Comparison of ENCODE assay signal across 13 cellular contexts in genomic region chr21:34881421-34881820, GRCh38.
DNase-seq lines count a peak whose midpoint lies in the region; ATAC-seq, FAIRE-seq and TF ChIP-seq lines count a peak whose summit lies in the region.
"Had no signal": no experiment of that assay in that cellular context is flagged by ENCODE, and none has a peak within 500 bp of the region (broad histone marks: within the 10 kb centered on the region; RNA-seq: fewer than 3 reads in every experiment).

No MANE protein-coding gene starts in this region.

- POLR2A ChIA-PET in HepG2 (lab: Yijun Ruan, JAX): no interaction called here

- TF ChIP-seq POLR2A in HepG2 (IDR thresholded peaks at IDR 0.05; ENCODE audit: insufficient read depth in 1 of 2, low read depth in 2 of 2, low read length in 2 of 2) (no peak), right lobe of liver (IDR thresholded peaks at IDR 0.05) (no peak)

- no peak for FAIRE-seq in HepG2 (lab: Jason Lieb, UNC)

- H3K4me1 ChIP-seq in HepG2 (ENCODE audit: insufficient read depth, low read length) (peaks cover 47% of the 10 kb centered on the region), right lobe of liver (peaks cover 0 to 18% (median 0%) of the 10 kb centered on the region in 4 donors), upper lobe of right lung (peaks cover 34% of the 10 kb centered on the region)

- peaks cover 73% of the 10 kb centered on the region for H3K79me2 ChIP-seq in HepG2 (ENCODE audit: insufficient read depth, low read length)

- no TSS peak for BruUV-seq in HepG2 (replicated peaks; lab: Mats Ljungman, UMichigan)

- no peak for DNase-seq in HepG2 (ENCODE audit: low spot score)
- no peak for DNase-seq in right lobe of liver
- peak in 1 of 2 donors; percentile 68 for DNase-seq in foreskin fibroblast
- no peak for DNase-seq in upper lobe of right lung
- DNase-seq in stimulated activated CD4-positive, alpha-beta T cell treated with anti-CD3 and anti-CD28 coated beads, Interleukin-1b, Interleukin-23, amount 100 ng/mL, for 48 hours: no peak
- DNase-seq: activated CD4-positive, alpha-beta T cell treated with anti-CD3 and anti-CD28 coated beads, Interleukin-2, amount 50 U/mL, for 1 hour; cortex of kidney; left colon; stimulated activated CD4-positive, alpha-beta T cell treated with anti-CD3 and anti-CD28 coated beads, Interleukin-12 subunit alpha, Interleukin-12 subunit beta, amount 100 ng/mL, for 4 hours; uterus had no signal

- TF ChIP-seq EP300 in HepG2 (IDR thresholded peaks at IDR 0.05; ENCODE audit: low read depth in 2 of 2, low read length in 2 of 2): no peak
- no peak for TF ChIP-seq EP300 in HepG2 (CRISPR knock-in tag; IDR thresholded peaks at IDR 0.05; ENCODE audit: borderline replicate concordance)

- no peak for TF ChIP-seq CTCF in HepG2 (CRISPR knock-in tag; IDR thresholded peaks at IDR 0.05)
- no peak for TF ChIP-seq CTCF in right lobe of liver (IDR thresholded peaks at IDR 0.05)
- TF ChIP-seq CTCF in WI38 (IDR thresholded peaks at IDR 0.05; ENCODE audit: low read depth, low read length): no peak
- no peak for TF ChIP-seq CTCF in foreskin fibroblast (IDR thresholded peaks at IDR 0.05; ENCODE audit: low read depth, low read length)
- TF ChIP-seq CTCF in upper lobe of right lung (IDR thresholded peaks at IDR 0.05): no peak

- in situ Hi-C loops in HepG2 (cut with HindIII; ENCODE audit: extremely low pct_ligation_motif_present, low pct_unique_long_range_greater_than_20kb): loop anchor here (10.0 to 25.0 kb wide), 3 partner anchors 523 to 1056 kb away; no protein-coding TSS in a partner anchor

- H3K36me3 ChIP-seq in HepG2 (replicated peaks in 1 of 2; ENCODE audit: control insufficient read depth in 1 of 2, insufficient read depth in 2 of 2, low read length in 2 of 2) (peaks cover 3 to 30% of the 10 kb centered on the region in 2 experiments; a peak in 4 of 5 replicates), right lobe of liver (no peaks in the 10 kb centered on the region), upper lobe of right lung (peaks cover 32% of the 10 kb centered on the region)
- H3K36me3 ChIP-seq: uterus had no signal

- TF ChIP-seq RAD21 in HepG2 (CRISPR knock-in tag; IDR thresholded peaks at IDR 0.05): no peak

- H3K9ac ChIP-seq in HepG2 (ENCODE audit: insufficient read depth, low read depth, low read length): no peak overlapping the region

- CTCF ChIA-PET in HepG2 (lab: Yijun Ruan, JAX; ENCODE audit: low intra/inter-chr PET ratio, low total read pairs): no interaction called here

- ATAC-seq in HepG2 (no peak), right lobe of liver (no peak), upper lobe of right lung (no peak), GM21423 (IDR thresholded peaks at IDR 0.05; ENCODE audit: unreplicated experiment) (no peak), GM21737 (IDR thresholded peaks at IDR 0.05; ENCODE audit: unreplicated experiment) (no peak)
- ATAC-seq: left colon had no signal

- H3K27ac ChIP-seq in HepG2 (ENCODE audit: extremely low read length, insufficient read depth, low read length) (no peak overlapping the region), right lobe of liver (no peak overlapping the region), upper lobe of right lung (peak overlapping the region; percentile 97)

- 92% methylated on average over 3 of the region's 3 CpGs for WGBS in HepG2 (ENCODE audit: low lambda C conversion rate)
- WGBS in right lobe of liver (ENCODE audit: insufficient coverage, low coverage, low lambda C conversion rate, missing lambda C conversion rate): 62% methylated on average over 3 of the region's 3 CpGs

- no peak overlapping the region for H2AFZ ChIP-seq in HepG2 (ENCODE audit: low read length)

- H3K9me3 ChIP-seq in HepG2 (ENCODE audit: low read length): no peaks in the 10 kb centered on the region
- no peaks in the 10 kb centered on the region for H3K9me3 ChIP-seq in right lobe of liver
- no peaks in the 10 kb centered on the region for H3K9me3 ChIP-seq in upper lobe of right lung
- H3K9me3 ChIP-seq: uterus had no signal

- H3K27me3 ChIP-seq in HepG2 (ENCODE audit: control insufficient read depth in 1 of 2, insufficient read depth in 2 of 2, low read length in 2 of 2) (no peaks in the 10 kb centered on the region), right lobe of liver (no peaks in the 10 kb centered on the region), upper lobe of right lung (no peaks in the 10 kb centered on the region)

- intact Hi-C loops in HepG2 (cut with micrococcal nuclease; ENCODE audit: unreplicated experiment): loop anchor here (10.0 kb wide), 2 partner anchors 1063 to 1143 kb away; no protein-coding TSS in a partner anchor
- intact Hi-C loops in right lobe of liver (cut with DNase I): no loop called here
- intact Hi-C loops in upper lobe of right lung (cut with DNase I): no loop called here

- no peak overlapping the region for H3K4me3 ChIP-seq in HepG2 (replicated peaks in 1 of 3; ENCODE audit: insufficient read depth in 1 of 3, low read depth in 2 of 3, low read length in 3 of 3)
- H3K4me3 ChIP-seq in right lobe of liver: no peak overlapping the region
- peak overlapping the region; percentile 43 for H3K4me3 ChIP-seq in WI38 (ENCODE audit: low read depth, low read length)
- peak overlapping the region; percentile 79 to 93 for H3K4me3 ChIP-seq in foreskin fibroblast (ENCODE audit: low read depth in 1 of 2, low read length in 2 of 2)
- H3K4me3 ChIP-seq in upper lobe of right lung: peak overlapping the region; percentile 77
- H3K4me3 ChIP-seq: uterus had no signal

- no peaks in the 10 kb centered on the region for H4K20me1 ChIP-seq in HepG2 (ENCODE audit: insufficient read depth, low read length)

- peak overlapping the region; percentile 15; the same call in 1 of the 2 replicates for H3K4me2 ChIP-seq in HepG2 (ENCODE audit: low read depth, low read length)

TF ChIP-seq in HepG2, 621 proteins besides CTCF, POLR2A, EP300 and RAD21 (continues in another document):
- TF ChIP-seq TOE1 (CRISPR knock-in tag; IDR thresholded peaks at IDR 0.05): no peak
- TF ChIP-seq U2AF2 (IDR thresholded peaks at IDR 0.05; ENCODE audit: low read depth, low read length): no peak
- TF ChIP-seq ARID5B (CRISPR knock-in tag; IDR thresholded peaks at IDR 0.05): no peak
- no peak for TF ChIP-seq RFX1 (IDR thresholded peaks at IDR 0.05)
- no peak for TF ChIP-seq ZBTB46 (CRISPR knock-in tag; IDR thresholded peaks at IDR 0.05; ENCODE audit: borderline replicate concordance)
- TF ChIP-seq CHCHD3 (CRISPR knock-in tag; IDR thresholded peaks at IDR 0.05): no peak
- TF ChIP-seq JUNB (CRISPR knock-in tag; IDR thresholded peaks at IDR 0.05; ENCODE audit: borderline replicate concordance): no peak
- no peak for TF ChIP-seq ZNF292 (CRISPR knock-in tag; IDR thresholded peaks at IDR 0.05; ENCODE audit: borderline replicate concordance, low read depth)
- no peak for TF ChIP-seq ZSCAN9 (CRISPR knock-in tag; IDR thresholded peaks at IDR 0.05; ENCODE audit: borderline replicate concordance)
- no peak for TF ChIP-seq ZNF18 (CRISPR knock-in tag; IDR thresholded peaks at IDR 0.05; ENCODE audit: insufficient replicate concordance)
- TF ChIP-seq ZNF619 (CRISPR knock-in tag; IDR thresholded peaks at IDR 0.05): no peak

Comparison
In these comparisons a context has a peak if more than half of its experiments do, and no peak if none do; other contexts are left out.
1. H3K4me3 ChIP-seq: peak in WI38 (single experiment), foreskin fibroblast (2 of 2) and upper lobe of right lung (single experiment); none in HepG2 (0 of 3) and right lobe of liver (0 of 3).